In genomic region chr4:111512081-111512774, GRCh38 we compare ENCODE assay signal across 11 cellular contexts.
DNase-seq lines count a peak whose midpoint lies in the region; ATAC-seq and TF ChIP-seq lines count a peak whose summit lies in the region.
"Had no signal": no experiment of that assay in that cellular context is flagged by ENCODE, and none has a peak within 500 bp of the region (broad histone marks: within the 10 kb centered on the region; RNA-seq: fewer than 3 reads in every experiment).

No MANE protein-coding gene starts in this region.

- H3K36me3 Mint-ChIP-seq in stimulated activated effector memory CD8-positive, alpha-beta T cell treated with anti-CD3 and anti-CD28 coated beads, Interleukin-12 subunit alpha, Interleukin-12 subunit beta, amount 100 ng/mL, for 72 hours: no peaks in the 10 kb centered on the region
- H3K36me3 Mint-ChIP-seq: CD8-positive, alpha-beta T cell had no signal

- H3K9me3 ChIP-seq in HUES6 (ENCODE audit: control insufficient read depth, insufficient read depth, low read depth, low read length): no peaks in the 10 kb centered on the region
- H3K9me3 ChIP-seq: psoas muscle had no signal

- H3K36me3 ChIP-seq in HUES6 (ENCODE audit: control insufficient read depth, insufficient read depth, low read length) (no peaks in the 10 kb centered on the region), brain microvascular endothelial cell (replicated peaks) (no peaks in the 10 kb centered on the region)

- no peak overlapping the region for H3K9ac ChIP-seq in HUES6 (ENCODE audit: low read length)

- no peak for TF ChIP-seq CTCF in AG09309 (IDR thresholded peaks at IDR 0.05; ENCODE audit: control insufficient read depth, insufficient read depth, low read depth, low read length, missing control alignments)
- TF ChIP-seq CTCF in brain microvascular endothelial cell (IDR thresholded peaks at IDR 0.05; ENCODE audit: low read depth, low read length, missing control alignments): no peak

- no peak overlapping the region for H3K4me3 ChIP-seq in AG09309 (ENCODE audit: control insufficient read depth, low read depth, low read length)
- H3K4me3 ChIP-seq in HUES6 (ENCODE audit: low read depth, low read length): no peak overlapping the region
- no peak overlapping the region for H3K4me3 ChIP-seq in brain microvascular endothelial cell (ENCODE audit: low read depth, low read length)
- H3K4me3 ChIP-seq: psoas muscle had no signal

- ATAC-seq in stimulated activated effector memory CD8-positive, alpha-beta T cell treated with anti-CD3 and anti-CD28 coated beads, Interleukin-12 subunit alpha, Interleukin-12 subunit beta, amount 100 ng/mL, for 72 hours: no peak
- ATAC-seq: CD8-positive, alpha-beta T cell; psoas muscle had no signal

- no peaks in the 10 kb centered on the region for H3K4me1 ChIP-seq in HUES6 (ENCODE audit: control insufficient read depth, insufficient read depth, low read length)
- H3K4me1 ChIP-seq: psoas muscle had no signal

- no peak overlapping the region for H3K27ac Mint-ChIP-seq in stimulated activated effector memory CD8-positive, alpha-beta T cell treated with anti-CD3 and anti-CD28 coated beads, Interleukin-12 subunit alpha, Interleukin-12 subunit beta, amount 100 ng/mL, for 72 hours
- H3K27ac Mint-ChIP-seq: CD8-positive, alpha-beta T cell had no signal

- H3K27me3 ChIP-seq in HUES6 (ENCODE audit: control insufficient read depth, insufficient read depth, low read length): no peaks in the 10 kb centered on the region
- no peaks in the 10 kb centered on the region for H3K27me3 ChIP-seq in brain microvascular endothelial cell (replicated peaks)

- in situ Hi-C loops in brain microvascular endothelial cell (cut with HindIII; ENCODE audit: low pct_ligation_motif_present, low sequenced_read_pairs): no loop called here

- no peak overlapping the region for H3K4me3 Mint-ChIP-seq in stimulated activated effector memory CD8-positive, alpha-beta T cell treated with anti-CD3 and anti-CD28 coated beads, Interleukin-12 subunit alpha, Interleukin-12 subunit beta, amount 100 ng/mL, for 72 hours
- H3K4me3 Mint-ChIP-seq: CD8-positive, alpha-beta T cell had no signal

- H3K9me3 Mint-ChIP-seq in stimulated activated effector memory CD8-positive, alpha-beta T cell treated with anti-CD3 and anti-CD28 coated beads, Interleukin-12 subunit alpha, Interleukin-12 subunit beta, amount 100 ng/mL, for 72 hours: peaks cover 6% of the 10 kb centered on the region

- H3K27ac ChIP-seq in HUES6 (ENCODE audit: low read depth, low read length) (0 out of 2 replicates have a peak overlapping the region, but pooled peaks have one; percentile 5), brain microvascular endothelial cell (peak overlapping the region; percentile 3)
- H3K27ac ChIP-seq: psoas muscle had no signal

- no peaks in the 10 kb centered on the region for H3K4me1 Mint-ChIP-seq in stimulated activated effector memory CD8-positive, alpha-beta T cell treated with anti-CD3 and anti-CD28 coated beads, Interleukin-12 subunit alpha, Interleukin-12 subunit beta, amount 100 ng/mL, for 72 hours

- DNase-seq in AG09309 (ENCODE audit: low read depth) (peak; percentile 74), brain microvascular endothelial cell (peak; percentile 37), kidney glomerular epithelial cell (lab: John Stamatoyannopoulos, UW) (peak; percentile 50), NCI-H446 treated with DMSO at 0.1 percent for 48 hours (lab: John Stamatoyannopoulos, UW) (no peak), NCI-H510A treated with DMSO at 0.1 percent for 48 hours (lab: John Stamatoyannopoulos, UW) (no peak)
- DNase-seq in effector CD4-positive, alpha-beta T cell: no peak
- DNase-seq in stimulated activated effector memory CD8-positive, alpha-beta T cell treated with anti-CD3 and anti-CD28 coated beads, Interleukin-12 subunit alpha, Interleukin-12 subunit beta, amount 100 ng/mL, for 72 hours (ENCODE audit: low spot score in 2 of 2): no peak
- DNase-seq: CD8-positive, alpha-beta T cell; NCI-H524 treated with DMSO at 0.1 percent for 48 hours; psoas muscle had no signal

Comparison
In these comparisons a context has a peak if more than half of its experiments do, and no peak if none do; other contexts are left out.
1. DNase-seq: peak in AG09309 (single experiment), brain microvascular endothelial cell (single experiment) and kidney glomerular epithelial cell (single experiment); none in effector CD4-positive, alpha-beta T cell (single experiment), stimulated activated effector memory CD8-positive, alpha-beta T cell treated with anti-CD3 and anti-CD28 coated beads, Interleukin-12 subunit alpha, Interleukin-12 subunit beta, amount 100 ng/mL, for 72 hours (0 of 2), NCI-H446 treated with DMSO at 0.1 percent for 48 hours (single experiment) and NCI-H510A treated with DMSO at 0.1 percent for 48 hours (single experiment).